1 cellular context compared by ENCODE assay signal in genomic region chr22:39319284-39320170, GRCh38.
A peak's percentile ranks its signal among the peaks of the same experiment; 100 is the strongest.
TF ChIP-seq lines count a peak whose summit lies in the region.

RPL3 (minus strand) TSS chr22:39319623; CDS start chr22:39319597, 26 bp downstream.

TF ChIP-seq in GM23338, 12 proteins besides CTCF, POLR2A, EP300 and RAD21 (continued from another document):
- TF ChIP-seq, protein P1, sequence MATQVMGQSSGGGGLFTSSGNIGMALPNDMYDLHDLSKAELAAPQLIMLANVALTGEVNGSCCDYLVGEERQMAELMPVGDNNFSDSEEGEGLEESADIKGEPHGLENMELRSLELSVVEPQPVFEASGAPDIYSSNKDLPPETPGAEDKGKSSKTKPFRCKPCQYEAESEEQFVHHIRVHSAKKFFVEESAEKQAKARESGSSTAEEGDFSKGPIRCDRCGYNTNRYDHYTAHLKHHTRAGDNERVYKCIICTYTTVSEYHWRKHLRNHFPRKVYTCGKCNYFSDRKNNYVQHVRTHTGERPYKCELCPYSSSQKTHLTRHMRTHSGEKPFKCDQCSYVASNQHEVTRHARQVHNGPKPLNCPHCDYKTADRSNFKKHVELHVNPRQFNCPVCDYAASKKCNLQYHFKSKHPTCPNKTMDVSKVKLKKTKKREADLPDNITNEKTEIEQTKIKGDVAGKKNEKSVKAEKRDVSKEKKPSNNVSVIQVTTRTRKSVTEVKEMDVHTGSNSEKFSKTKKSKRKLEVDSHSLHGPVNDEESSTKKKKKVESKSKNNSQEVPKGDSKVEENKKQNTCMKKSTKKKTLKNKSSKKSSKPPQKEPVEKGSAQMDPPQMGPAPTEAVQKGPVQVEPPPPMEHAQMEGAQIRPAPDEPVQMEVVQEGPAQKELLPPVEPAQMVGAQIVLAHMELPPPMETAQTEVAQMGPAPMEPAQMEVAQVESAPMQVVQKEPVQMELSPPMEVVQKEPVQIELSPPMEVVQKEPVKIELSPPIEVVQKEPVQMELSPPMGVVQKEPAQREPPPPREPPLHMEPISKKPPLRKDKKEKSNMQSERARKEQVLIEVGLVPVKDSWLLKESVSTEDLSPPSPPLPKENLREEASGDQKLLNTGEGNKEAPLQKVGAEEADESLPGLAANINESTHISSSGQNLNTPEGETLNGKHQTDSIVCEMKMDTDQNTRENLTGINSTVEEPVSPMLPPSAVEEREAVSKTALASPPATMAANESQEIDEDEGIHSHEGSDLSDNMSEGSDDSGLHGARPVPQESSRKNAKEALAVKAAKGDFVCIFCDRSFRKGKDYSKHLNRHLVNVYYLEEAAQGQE (IDR thresholded peaks at IDR 0.05; ENCODE audit: unreplicated experiment): no peak
- peak; percentile 73 for TF ChIP-seq ETS1 (IDR thresholded peaks at IDR 0.05)
- TF ChIP-seq CREB1 (CRISPR knock-in tag; IDR thresholded peaks at IDR 0.05; ENCODE audit: low read depth): peak; percentile 84
- TF ChIP-seq EZH2 (IDR thresholded peaks at IDR 0.05; ENCODE audit: low read depth, unreplicated experiment): no peak
